In the genomic region with DNA sequence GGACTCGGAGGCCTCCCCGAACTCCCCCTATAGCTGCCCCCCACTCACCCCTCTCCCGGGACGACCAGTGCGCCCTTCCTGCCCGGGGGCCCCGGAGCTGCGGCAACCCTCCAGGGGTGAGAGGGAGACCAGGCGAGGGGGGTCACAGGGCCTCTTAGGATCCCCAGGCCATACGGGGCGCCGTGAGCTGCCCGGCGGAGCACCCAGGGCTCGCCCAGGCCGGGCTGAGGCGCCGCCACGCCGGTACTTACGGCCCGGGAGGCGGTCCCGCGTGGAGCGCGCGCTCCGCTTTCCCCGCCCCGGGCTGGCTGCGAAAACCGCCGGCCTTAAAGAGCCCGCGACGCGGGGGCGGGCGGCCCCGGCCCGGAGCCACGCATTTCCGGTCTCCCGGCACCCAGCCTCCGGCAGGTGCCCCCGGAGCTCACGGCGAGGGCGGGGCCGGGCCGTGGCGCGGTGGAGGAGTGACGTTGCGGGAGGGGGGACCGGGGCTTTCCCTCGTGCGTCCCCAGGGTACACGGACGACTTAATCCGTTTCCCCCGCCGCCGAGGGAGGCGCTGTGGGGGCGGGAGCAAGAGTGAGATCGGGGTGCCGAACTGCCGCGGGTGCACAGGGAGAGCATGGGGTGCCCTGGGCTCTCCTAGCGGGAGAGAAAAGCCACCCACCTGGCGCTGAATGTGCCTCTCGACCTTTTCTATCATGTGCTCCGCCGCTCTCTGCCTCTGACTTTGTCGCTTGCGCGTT, we compare ENCODE assay signal across 8 cellular contexts. TPM values are rescaled to one million over a fixed set of nuclear protein-coding genes. Genes with fewer than 3 reads are reported as not detected.
DNase-seq lines count a peak whose midpoint lies in the region; ATAC-seq and TF ChIP-seq lines count a peak whose summit lies in the region.

A gene (minus strand): TSS at position 381 of the 742 bp plus-strand sequence. CDS start 1,019 bp downstream, outside the sequence.

- H3K9me3 ChIP-seq in thymus (ENCODE audit: control insufficient read depth), result no peaks in the 10 kb centered on the region

- no peaks in the 10 kb centered on the region for H3K27me3 ChIP-seq in thymus (ENCODE audit: control insufficient read depth, insufficient read depth)

- H3K27ac Mint-ChIP-seq in activated naive CD4-positive, alpha-beta T cell treated with anti-CD3 and anti-CD28 coated beads, Interleukin-2, amount 50 U/mL, for 24 hours, result peak within 1 kb of the TSS; percentile 97
- H3K27ac Mint-ChIP-seq in osteocyte (ENCODE audit: unreplicated experiment), result peak within 1 kb of the TSS; percentile 92

- H3K27me3 Mint-ChIP-seq in activated naive CD4-positive, alpha-beta T cell treated with anti-CD3 and anti-CD28 coated beads, Interleukin-2, amount 50 U/mL, for 24 hours, result no peaks in the 10 kb centered on the region
- no peaks in the 10 kb centered on the region for H3K27me3 Mint-ChIP-seq in osteocyte (ENCODE audit: unreplicated experiment)

- DNase-seq in GM12864 (ENCODE audit: low read depth), result peak; percentile 85
- DNase-seq in NCI-H1048 (lab: John Stamatoyannopoulos, UW), result peak; percentile 42
- peak; percentile 95 for DNase-seq in glomerular visceral epithelial cell (ENCODE audit: extremely low spot score)
- DNase-seq in osteocyte (ENCODE audit: extremely low spot score, unreplicated experiment), result peak; percentile 92

- H3K36me3 Mint-ChIP-seq in activated naive CD4-positive, alpha-beta T cell treated with anti-CD3 and anti-CD28 coated beads, Interleukin-2, amount 50 U/mL, for 24 hours, result peaks cover 10% of the 10 kb centered on the region
- peaks cover 11% of the 10 kb centered on the region for H3K36me3 Mint-ChIP-seq in osteocyte (ENCODE audit: unreplicated experiment)

- H3K4me3 ChIP-seq in GM12864 (ENCODE audit: low read depth, low read length) (peak within 1 kb of the TSS; percentile 56), thymus (ENCODE audit: low read length) (peak within 1 kb of the TSS; percentile 91)

- H3K27ac ChIP-seq in thymus (ENCODE audit: low read depth), result peak within 1 kb of the TSS; percentile 97

- peak within 1 kb of the TSS; percentile 95 for H3K4me3 Mint-ChIP-seq in activated naive CD4-positive, alpha-beta T cell treated with anti-CD3 and anti-CD28 coated beads, Interleukin-2, amount 50 U/mL, for 24 hours
- peak within 1 kb of the TSS; percentile 89 for H3K4me3 Mint-ChIP-seq in osteocyte (ENCODE audit: unreplicated experiment)

- no peaks in the 10 kb centered on the region for H3K9me3 Mint-ChIP-seq in activated naive CD4-positive, alpha-beta T cell treated with anti-CD3 and anti-CD28 coated beads, Interleukin-2, amount 50 U/mL, for 24 hours
- H3K9me3 Mint-ChIP-seq in osteocyte (ENCODE audit: unreplicated experiment), result no peaks in the 10 kb centered on the region

- H3K4me1 Mint-ChIP-seq in activated naive CD4-positive, alpha-beta T cell treated with anti-CD3 and anti-CD28 coated beads, Interleukin-2, amount 50 U/mL, for 24 hours, result peaks cover 42% of the 10 kb centered on the region
- H3K4me1 Mint-ChIP-seq in osteocyte (ENCODE audit: unreplicated experiment), result peaks cover 27% of the 10 kb centered on the region

- ATAC-seq in HG02588 (IDR thresholded peaks at IDR 0.05; ENCODE audit: unreplicated experiment) (peak; percentile 66), SK-N-SH treated with all-trans-retinoic acid at 6 μM for 48 hours (peak; percentile 87)

- WGBS in thymus, result under 1% methylated on average over 79 of the region's 79 CpGs

- TF ChIP-seq CTCF in GM12864 (IDR thresholded peaks at IDR 0.05; ENCODE audit: low read depth, low read length, missing control alignments) (peak; percentile 63), osteocyte (IDR thresholded peaks at IDR 0.05) (peak; percentile 48)

- H3K36me3 ChIP-seq in thymus (ENCODE audit: control insufficient read depth, insufficient read depth), result peaks cover 14% of the 10 kb centered on the region

- H3K4me1 ChIP-seq in thymus (ENCODE audit: control insufficient read depth, insufficient read depth, low read length), result peaks cover 2% of the 10 kb centered on the region

TF ChIP-seq in SK-N-SH treated with all-trans-retinoic acid at 6 μM for 48 hours, 23 proteins besides CTCF, POLR2A, EP300 and RAD21:
- 0 out of 2 replicates have a peak, but pooled peaks have one; percentile 22 for TF ChIP-seq SNAI2 (CRISPR knock-in tag; IDR thresholded peaks at IDR 0.05)
- TF ChIP-seq, protein P1, sequence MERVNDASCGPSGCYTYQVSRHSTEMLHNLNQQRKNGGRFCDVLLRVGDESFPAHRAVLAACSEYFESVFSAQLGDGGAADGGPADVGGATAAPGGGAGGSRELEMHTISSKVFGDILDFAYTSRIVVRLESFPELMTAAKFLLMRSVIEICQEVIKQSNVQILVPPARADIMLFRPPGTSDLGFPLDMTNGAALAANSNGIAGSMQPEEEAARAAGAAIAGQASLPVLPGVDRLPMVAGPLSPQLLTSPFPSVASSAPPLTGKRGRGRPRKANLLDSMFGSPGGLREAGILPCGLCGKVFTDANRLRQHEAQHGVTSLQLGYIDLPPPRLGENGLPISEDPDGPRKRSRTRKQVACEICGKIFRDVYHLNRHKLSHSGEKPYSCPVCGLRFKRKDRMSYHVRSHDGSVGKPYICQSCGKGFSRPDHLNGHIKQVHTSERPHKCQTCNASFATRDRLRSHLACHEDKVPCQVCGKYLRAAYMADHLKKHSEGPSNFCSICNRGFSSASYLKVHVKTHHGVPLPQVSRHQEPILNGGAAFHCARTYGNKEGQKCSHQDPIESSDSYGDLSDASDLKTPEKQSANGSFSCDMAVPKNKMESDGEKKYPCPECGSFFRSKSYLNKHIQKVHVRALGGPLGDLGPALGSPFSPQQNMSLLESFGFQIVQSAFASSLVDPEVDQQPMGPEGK (CRISPR knock-in tag; IDR thresholded peaks at IDR 0.05; ENCODE audit: borderline replicate concordance), result peak; percentile 65; the same call in 1 of the 2 replicates
- TF ChIP-seq, protein P2, sequence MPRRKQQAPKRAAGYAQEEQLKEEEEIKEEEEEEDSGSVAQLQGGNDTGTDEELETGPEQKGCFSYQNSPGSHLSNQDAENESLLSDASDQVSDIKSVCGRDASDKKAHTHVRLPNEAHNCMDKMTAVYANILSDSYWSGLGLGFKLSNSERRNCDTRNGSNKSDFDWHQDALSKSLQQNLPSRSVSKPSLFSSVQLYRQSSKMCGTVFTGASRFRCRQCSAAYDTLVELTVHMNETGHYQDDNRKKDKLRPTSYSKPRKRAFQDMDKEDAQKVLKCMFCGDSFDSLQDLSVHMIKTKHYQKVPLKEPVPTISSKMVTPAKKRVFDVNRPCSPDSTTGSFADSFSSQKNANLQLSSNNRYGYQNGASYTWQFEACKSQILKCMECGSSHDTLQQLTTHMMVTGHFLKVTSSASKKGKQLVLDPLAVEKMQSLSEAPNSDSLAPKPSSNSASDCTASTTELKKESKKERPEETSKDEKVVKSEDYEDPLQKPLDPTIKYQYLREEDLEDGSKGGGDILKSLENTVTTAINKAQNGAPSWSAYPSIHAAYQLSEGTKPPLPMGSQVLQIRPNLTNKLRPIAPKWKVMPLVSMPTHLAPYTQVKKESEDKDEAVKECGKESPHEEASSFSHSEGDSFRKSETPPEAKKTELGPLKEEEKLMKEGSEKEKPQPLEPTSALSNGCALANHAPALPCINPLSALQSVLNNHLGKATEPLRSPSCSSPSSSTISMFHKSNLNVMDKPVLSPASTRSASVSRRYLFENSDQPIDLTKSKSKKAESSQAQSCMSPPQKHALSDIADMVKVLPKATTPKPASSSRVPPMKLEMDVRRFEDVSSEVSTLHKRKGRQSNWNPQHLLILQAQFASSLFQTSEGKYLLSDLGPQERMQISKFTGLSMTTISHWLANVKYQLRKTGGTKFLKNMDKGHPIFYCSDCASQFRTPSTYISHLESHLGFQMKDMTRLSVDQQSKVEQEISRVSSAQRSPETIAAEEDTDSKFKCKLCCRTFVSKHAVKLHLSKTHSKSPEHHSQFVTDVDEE (CRISPR knock-in tag; IDR thresholded peaks at IDR 0.05), result peak; percentile 16; the same call in 1 of the 2 replicates
- TF ChIP-seq, protein P3, sequence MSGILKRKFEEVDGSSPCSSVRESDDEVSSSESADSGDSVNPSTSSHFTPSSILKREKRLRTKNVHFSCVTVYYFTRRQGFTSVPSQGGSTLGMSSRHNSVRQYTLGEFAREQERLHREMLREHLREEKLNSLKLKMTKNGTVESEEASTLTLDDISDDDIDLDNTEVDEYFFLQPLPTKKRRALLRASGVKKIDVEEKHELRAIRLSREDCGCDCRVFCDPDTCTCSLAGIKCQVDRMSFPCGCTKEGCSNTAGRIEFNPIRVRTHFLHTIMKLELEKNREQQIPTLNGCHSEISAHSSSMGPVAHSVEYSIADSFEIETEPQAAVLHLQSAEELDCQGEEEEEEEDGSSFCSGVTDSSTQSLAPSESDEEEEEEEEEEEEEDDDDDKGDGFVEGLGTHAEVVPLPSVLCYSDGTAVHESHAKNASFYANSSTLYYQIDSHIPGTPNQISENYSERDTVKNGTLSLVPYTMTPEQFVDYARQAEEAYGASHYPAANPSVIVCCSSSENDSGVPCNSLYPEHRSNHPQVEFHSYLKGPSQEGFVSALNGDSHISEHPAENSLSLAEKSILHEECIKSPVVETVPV (CRISPR knock-in tag; IDR thresholded peaks at IDR 0.05), result no peak
- no peak for TF ChIP-seq OSR1 (CRISPR knock-in tag; IDR thresholded peaks at IDR 0.05)

RNA-seq across cellular contexts. Expression of the gene that starts here (rescaled TPM):
- 17.5 and 18.7 TPM in 2 replicates for total RNA-seq in osteocyte
- 29.8 TPM for polyA plus RNA-seq in thymus

Comparison
In these comparisons a context has a peak if more than half of its experiments do, and no peak if none do; other contexts are left out.
1. Peak in every context shown above with its lines: DNase-seq, ATAC-seq, H3K4me3 ChIP-seq and H3K27ac ChIP-seq.
2. DNase-seq: peak in every context shown above with its lines; median percentile 95 in glomerular visceral epithelial cell; 92 in osteocyte; 85 in GM12864; 42 in NCI-H1048.